17 cellular contexts compared by ENCODE assay signal in genomic region chr6:151142676-151143075, GRCh38.
A peak's percentile ranks its signal among the peaks of the same experiment; 100 is the strongest.
DNase-seq lines count a peak whose midpoint lies in the region; ATAC-seq, FAIRE-seq and TF ChIP-seq lines count a peak whose summit lies in the region.
"Had no signal": no experiment of that assay in that cellular context is flagged by ENCODE, and none has a peak within 500 bp of the region (broad histone marks: within the 10 kb centered on the region; RNA-seq: fewer than 3 reads in every experiment).

No MANE protein-coding gene starts in this region.

- 78 to 91% (median 85%) methylated on average over 5 of the region's 5 CpGs for WGBS in spleen, 5 donors

- no peak for TF ChIP-seq POLR2A in spleen (IDR thresholded peaks at IDR 0.05)

- CTCF ChIA-PET in HEK293 (lab: Yijun Ruan, JAX) = interaction anchor here (1.4 kb wide), 1 partner anchor 182 kb away, joined by 5 read pairs; no protein-coding TSS in a partner anchor

- TF ChIP-seq CTCF in HEK293 (tag by site-specific recombination; IDR thresholded peaks at IDR 0.05) (no peak), astrocyte (IDR thresholded peaks at IDR 0.05; ENCODE audit: insufficient read depth, low read depth, low read length) (no peak), spleen (IDR thresholded peaks at IDR 0.05 in 8 of 11, conservative IDR thresholded peaks at IDR 0.05 in 3 of 11) (no peak), kidney (IDR thresholded peaks at IDR 0.05; ENCODE audit: borderline replicate concordance, extremely low read depth, insufficient read depth) (no peak)

- no peaks in the 10 kb centered on the region for H3K27me3 ChIP-seq in astrocyte (ENCODE audit: insufficient read depth, low read length)
- no peaks in the 10 kb centered on the region for H3K27me3 ChIP-seq in spleen (replicated peaks in 1 of 7)

- no peak overlapping the region for H3K4me2 ChIP-seq in astrocyte (ENCODE audit: low read length)
- H3K4me2 ChIP-seq: SK-N-SH had no signal

- peaks cover 7% of the 10 kb centered on the region for H3K4me1 Mint-ChIP-seq in astrocyte (ENCODE audit: low read depth, unreplicated experiment)
- H3K4me1 Mint-ChIP-seq: CD14-positive monocyte, IgD-negative memory B cell had no signal

- no peaks in the 10 kb centered on the region for H3K4me1 ChIP-seq in HEK293 (ENCODE audit: control insufficient read depth, insufficient read depth, low read length)
- H3K4me1 ChIP-seq in astrocyte (ENCODE audit: insufficient read depth, low read length) = peaks cover 7% of the 10 kb centered on the region
- H3K4me1 ChIP-seq in spleen = peaks cover 0 to 17% (median 9%) of the 10 kb centered on the region in 6 donors
- peaks cover under 1 to 2% of the 10 kb centered on the region in 2 donors for H3K4me1 ChIP-seq in kidney (ENCODE audit: control insufficient read depth in 1 of 2, insufficient read depth in 1 of 2, low read depth in 1 of 2, low read length in 2 of 2)

- no peak for ATAC-seq in GM21737 (IDR thresholded peaks at IDR 0.05; ENCODE audit: unreplicated experiment)
- ATAC-seq: GM12878 had no signal

- H3K9ac ChIP-seq in astrocyte (ENCODE audit: low read length) (no peak overlapping the region), kidney (ENCODE audit: low read length in 2 of 2) (no peak overlapping the region)
- H3K9ac ChIP-seq: SK-N-SH had no signal

- H3K4me3 ChIP-seq in HEK293 (ENCODE audit: low read depth, low read length) (no peak overlapping the region), astrocyte (ENCODE audit: insufficient read depth, low read depth, low read length) (no peak overlapping the region), spleen (no peak overlapping the region), kidney (ENCODE audit: low read length in 2 of 2) (no peak overlapping the region)
- H3K4me3 ChIP-seq: GM12878 had no signal

- H3K27ac ChIP-seq in HEK293 (ENCODE audit: extremely low read depth, low read depth, low read length) = no peak overlapping the region
- no peak overlapping the region for H3K27ac ChIP-seq in astrocyte (ENCODE audit: low read depth, low read length)
- H3K27ac ChIP-seq in spleen = peak overlapping the region in 5 of 8 donors; percentile 1 to 40 (median 22)
- H3K27ac ChIP-seq in kidney (ENCODE audit: low read depth in 2 of 2, low read length in 2 of 2) = no peak overlapping the region

- H3K4me3 Mint-ChIP-seq in astrocyte (ENCODE audit: unreplicated experiment) = no peak overlapping the region
- H3K4me3 Mint-ChIP-seq: CD14-positive monocyte, H9, IgD-negative memory B cell had no signal

- H3K9me3 ChIP-seq in HEK293 (ENCODE audit: control insufficient read depth, insufficient read depth, low read depth, low read length) (no peaks in the 10 kb centered on the region), astrocyte (ENCODE audit: insufficient read depth, low read depth, low read length) (no peaks in the 10 kb centered on the region), spleen (no peaks in the 10 kb centered on the region), kidney (ENCODE audit: control insufficient read depth in 1 of 2, low read length in 2 of 2) (no peaks in the 10 kb centered on the region)
- H3K9me3 ChIP-seq: SK-N-SH had no signal

- no peaks in the 10 kb centered on the region for H3K79me2 ChIP-seq in astrocyte (ENCODE audit: insufficient read depth, low read length)

- H3K27ac Mint-ChIP-seq in astrocyte (ENCODE audit: unreplicated experiment) = peak overlapping the region; percentile 26
- H3K27ac Mint-ChIP-seq: CD14-positive monocyte, IgD-negative memory B cell had no signal

- FAIRE-seq in astrocyte (lab: Jason Lieb, UNC) (no peak), kidney (lab: Jason Lieb, UNC) (no peak)
- FAIRE-seq: GM12878 had no signal

- H3K27me3 Mint-ChIP-seq in astrocyte (ENCODE audit: low read depth, unreplicated experiment) = peaks cover 6% of the 10 kb centered on the region
- H3K27me3 Mint-ChIP-seq: IgD-negative memory B cell had no signal

- no peak overlapping the region for H2AFZ ChIP-seq in astrocyte (ENCODE audit: low read depth, low read length)

- peaks cover 2% of the 10 kb centered on the region for H3K9me3 Mint-ChIP-seq in astrocyte (ENCODE audit: unreplicated experiment)

- H3K36me3 Mint-ChIP-seq in astrocyte (ENCODE audit: low read depth, unreplicated experiment) = no peaks in the 10 kb centered on the region
- H3K36me3 Mint-ChIP-seq: CD14-positive monocyte, IgD-negative memory B cell had no signal

- POLR2A ChIA-PET in HEK293 (lab: Yijun Ruan, JAX) = no interaction called here

- no peaks in the 10 kb centered on the region for H3K36me3 ChIP-seq in HEK293 (ENCODE audit: control insufficient read depth in 2 of 2, insufficient read depth in 1 of 2, low read length in 2 of 2)
- H3K36me3 ChIP-seq in astrocyte (ENCODE audit: insufficient read depth, low read length) = no peaks in the 10 kb centered on the region
- H3K36me3 ChIP-seq in spleen = no peaks in the 10 kb centered on the region
- H3K36me3 ChIP-seq in kidney (ENCODE audit: control insufficient read depth in 1 of 2, insufficient read depth in 2 of 2, low read length in 2 of 2) = no peaks in the 10 kb centered on the region

- intact Hi-C loops in spleen (cut with DNase I; ENCODE audit: low total_unique reads) (no loop called here), kidney (cut with DNase I) (no loop called here)

- DNase-seq in LHCN-M2 (ENCODE audit: low read depth) (peak; percentile 20), astrocyte (ENCODE audit: low read depth) (no peak), spleen (no peak), DMS153 (lab: John Stamatoyannopoulos, UW) (no peak), kidney (no peak)
- DNase-seq: ACHN, H9, NCI-H1105, NCI-H2081 treated with DMSO at 0.1 percent for 48 hours, NCI-H2227 treated with DMSO at 0.1 percent for 48 hours, NCI-H510A treated with DMSO at 0.1 percent for 48 hours, SK-N-SH had no signal

- H4K20me1 ChIP-seq in astrocyte (ENCODE audit: insufficient read depth, low read length) = no peaks in the 10 kb centered on the region

TF ChIP-seq in HEK293, 187 proteins besides CTCF, POLR2A, EP300 and RAD21:
- TF ChIP-seq ZNF707 (tag by site-specific recombination; IDR thresholded peaks at IDR 0.05) (no peak), MZF1 (tag by site-specific recombination; IDR thresholded peaks at IDR 0.05; ENCODE audit: borderline replicate concordance) (no peak), ZNF10 (tag by site-specific recombination; IDR thresholded peaks at IDR 0.05) (no peak), ZNF501 (tag by site-specific recombination; IDR thresholded peaks at IDR 0.05) (no peak), RBAK (tag by site-specific recombination; IDR thresholded peaks at IDR 0.05) (no peak), ZNF394 (tag by site-specific recombination; IDR thresholded peaks at IDR 0.05; ENCODE audit: borderline replicate concordance) (no peak), SCRT2 (tag by site-specific recombination; IDR thresholded peaks at IDR 0.05) (0 out of 2 replicates have a peak, but pooled peaks have one; percentile 22), ZBTB11 (tag by site-specific recombination; conservative IDR thresholded peaks at IDR 0.05; ENCODE audit: low read depth) (no peak)

Comparison
In these comparisons a context has a peak if more than half of its experiments do, and no peak if none do; other contexts are left out.
1. H3K27ac ChIP-seq: peak in spleen (5 of 8); none in HEK293 (single experiment), astrocyte (single experiment) and kidney (0 of 2).